Comparison of ENCODE assay signal across 16 cellular contexts in the genomic region with DNA sequence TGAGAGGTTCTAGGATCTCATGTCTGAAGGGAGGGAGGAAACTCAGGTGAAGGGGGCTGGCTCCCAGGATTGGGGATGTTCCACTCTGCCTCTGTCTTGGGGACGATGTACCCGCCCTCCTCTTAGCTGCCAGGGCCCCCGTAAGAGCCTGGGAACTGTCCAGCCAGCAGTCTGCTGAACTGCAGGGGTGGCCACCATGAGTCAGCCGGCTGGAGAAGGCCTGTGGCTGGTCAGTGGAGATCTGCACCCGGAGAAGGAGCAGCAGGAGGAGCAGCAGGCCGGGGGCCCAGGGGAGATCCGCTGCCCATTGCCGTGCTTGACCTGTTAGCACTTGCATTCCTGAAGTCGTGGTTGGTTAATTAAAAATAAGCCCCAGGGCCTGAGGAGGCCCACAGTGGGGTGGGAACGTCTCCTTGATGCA.
DNase-seq lines count a peak whose midpoint lies in the region; ATAC-seq, FAIRE-seq and TF ChIP-seq lines count a peak whose summit lies in the region.
"Had no signal": no experiment of that assay in that cellular context is flagged by ENCODE, and none has a peak within 500 bp of the region (broad histone marks: within the 10 kb centered on the region; RNA-seq: fewer than 3 reads in every experiment).

No MANE protein-coding gene starts in this region.

- no peak for TF ChIP-seq POLR2A in A549 (IDR thresholded peaks at IDR 0.05; ENCODE audit: low read length)

- no peak for DNase-seq in A549 (ENCODE audit: low read depth in 1 of 2, low spot score in 1 of 2)
- DNase-seq in HT1080 (ENCODE audit: low read depth), result peak; percentile 21
- peak; percentile 52 for DNase-seq in choroid plexus epithelial cell (ENCODE audit: low read depth)
- DNase-seq in lung (ENCODE audit: low spot score), result no peak
- DNase-seq in NCI-H510A (lab: John Stamatoyannopoulos, UW), result no peak
- DNase-seq in stimulated activated CD4-positive, alpha-beta T cell treated with anti-CD3 and anti-CD28 coated beads, Interleukin-4, amount 100 ng/mL, for 4 hours, result no peak
- no peak for DNase-seq in NCI-H774 (lab: John Stamatoyannopoulos, UW)
- no peak for DNase-seq in colonic mucosa
- DNase-seq: CD8-positive, alpha-beta T cell; DND-41; erythroblast; Karpas-422; pancreas; RPMI8226 had no signal

- H3K4me3 ChIP-seq in A549 (no peak overlapping the region), choroid plexus epithelial cell (ENCODE audit: low read depth, low read length) (no peak overlapping the region), lung (no peak overlapping the region), colonic mucosa (no peak overlapping the region)
- H3K4me3 ChIP-seq: pancreas, vagina had no signal

- no peaks in the 10 kb centered on the region for H3K27me3 ChIP-seq in lung (ENCODE audit: control insufficient read depth, insufficient read depth)
- H3K27me3 ChIP-seq in colonic mucosa, result no peaks in the 10 kb centered on the region
- H3K27me3 ChIP-seq: vagina had no signal

- CTCF ChIA-PET in A549 (lab: Yijun Ruan, JAX), result interaction anchor here (1.2 to 23.5 kb wide), 3 partner anchors 9 to 24 kb away, joined by 5 to 311 read pairs (median 7); no protein-coding TSS in a partner anchor

- POLR2A ChIA-PET in A549 (lab: Yijun Ruan, JAX), result no interaction called here

- H3K9ac ChIP-seq in colonic mucosa (ENCODE audit: low read depth in 2 of 2, low read length in 2 of 2), result no peak overlapping the region

- no peak for FAIRE-seq in A549 (lab: Jason Lieb, UNC)
- FAIRE-seq: pancreas had no signal

- no peak overlapping the region for H3K4me2 ChIP-seq in A549

- H3K36me3 ChIP-seq in lung (ENCODE audit: control insufficient read depth in 2 of 2, insufficient read depth in 2 of 2, low read length in 2 of 2) (no peaks in the 10 kb centered on the region), colonic mucosa (no peaks in the 10 kb centered on the region)
- H3K36me3 ChIP-seq: pancreas, vagina had no signal

- no peaks in the 10 kb centered on the region for H3K9me3 ChIP-seq in A549
- no peaks in the 10 kb centered on the region for H3K9me3 ChIP-seq in lung (ENCODE audit: control insufficient read depth in 2 of 2, insufficient read depth in 1 of 2, low read length in 1 of 2)
- no peaks in the 10 kb centered on the region for H3K9me3 ChIP-seq in colonic mucosa
- H3K9me3 ChIP-seq: pancreas, vagina had no signal

- intact Hi-C loops in colonic mucosa (cut with DNase I), result loop anchor here (10.0 kb wide), 1 partner anchor 220 kb away; no protein-coding TSS in a partner anchor

- TF ChIP-seq CTCF in A549 (IDR thresholded peaks at IDR 0.05), result no peak
- no peak for TF ChIP-seq CTCF in choroid plexus epithelial cell (conservative IDR thresholded peaks at IDR 0.05; ENCODE audit: low read depth, low read length)
- TF ChIP-seq CTCF in lung (IDR thresholded peaks at IDR 0.05; ENCODE audit: control extremely low read depth, extremely low read depth), result no peak
- no peak for TF ChIP-seq CTCF in colonic mucosa (IDR thresholded peaks at IDR 0.05)

- 38% methylated on average over 8 of the region's 10 CpGs for WGBS in A549 (ENCODE audit: missing lambda C conversion rate)
- WGBS in lung, 2 donors, result 63 to 67% methylated on average over 10 of the region's 10 CpGs

- H3K27ac ChIP-seq in A549, result no peak overlapping the region
- H3K27ac ChIP-seq in lung (ENCODE audit: low read depth in 1 of 2, low read length in 1 of 2), result no peak overlapping the region
- no peak overlapping the region for H3K27ac ChIP-seq in colonic mucosa
- H3K27ac ChIP-seq: pancreas, vagina, VCaP had no signal

- no peaks in the 10 kb centered on the region for H3K4me1 ChIP-seq in A549
- H3K4me1 ChIP-seq in lung (ENCODE audit: control insufficient read depth in 2 of 2, insufficient read depth in 2 of 2, low read length in 2 of 2), result no peaks in the 10 kb centered on the region
- no peaks in the 10 kb centered on the region for H3K4me1 ChIP-seq in colonic mucosa
- H3K4me1 ChIP-seq: vagina had no signal

- no peak for TF ChIP-seq EP300 in A549 (IDR thresholded peaks at IDR 0.05)

- no peak for TF ChIP-seq RAD21 in A549 (conservative IDR thresholded peaks at IDR 0.05 in 1 of 2, IDR thresholded peaks at IDR 0.05 in 1 of 2)

- peak in 1 of 2 experiments; percentile 28; a peak in 2 of 6 replicates for ATAC-seq in A549
- ATAC-seq in lung (ENCODE audit: insufficient read depth, low FRiP score), result peak; percentile 30
- ATAC-seq: CD8-positive, alpha-beta T cell; pancreas had no signal

TF ChIP-seq in A549, 52 proteins besides CTCF, POLR2A, EP300 and RAD21:
- TF ChIP-seq CHD4 (IDR thresholded peaks at IDR 0.05; ENCODE audit: borderline replicate concordance) (no peak), RARB (CRISPR knock-in tag; IDR thresholded peaks at IDR 0.05) (no peak)
- TF ChIP-seq, protein P1, sequence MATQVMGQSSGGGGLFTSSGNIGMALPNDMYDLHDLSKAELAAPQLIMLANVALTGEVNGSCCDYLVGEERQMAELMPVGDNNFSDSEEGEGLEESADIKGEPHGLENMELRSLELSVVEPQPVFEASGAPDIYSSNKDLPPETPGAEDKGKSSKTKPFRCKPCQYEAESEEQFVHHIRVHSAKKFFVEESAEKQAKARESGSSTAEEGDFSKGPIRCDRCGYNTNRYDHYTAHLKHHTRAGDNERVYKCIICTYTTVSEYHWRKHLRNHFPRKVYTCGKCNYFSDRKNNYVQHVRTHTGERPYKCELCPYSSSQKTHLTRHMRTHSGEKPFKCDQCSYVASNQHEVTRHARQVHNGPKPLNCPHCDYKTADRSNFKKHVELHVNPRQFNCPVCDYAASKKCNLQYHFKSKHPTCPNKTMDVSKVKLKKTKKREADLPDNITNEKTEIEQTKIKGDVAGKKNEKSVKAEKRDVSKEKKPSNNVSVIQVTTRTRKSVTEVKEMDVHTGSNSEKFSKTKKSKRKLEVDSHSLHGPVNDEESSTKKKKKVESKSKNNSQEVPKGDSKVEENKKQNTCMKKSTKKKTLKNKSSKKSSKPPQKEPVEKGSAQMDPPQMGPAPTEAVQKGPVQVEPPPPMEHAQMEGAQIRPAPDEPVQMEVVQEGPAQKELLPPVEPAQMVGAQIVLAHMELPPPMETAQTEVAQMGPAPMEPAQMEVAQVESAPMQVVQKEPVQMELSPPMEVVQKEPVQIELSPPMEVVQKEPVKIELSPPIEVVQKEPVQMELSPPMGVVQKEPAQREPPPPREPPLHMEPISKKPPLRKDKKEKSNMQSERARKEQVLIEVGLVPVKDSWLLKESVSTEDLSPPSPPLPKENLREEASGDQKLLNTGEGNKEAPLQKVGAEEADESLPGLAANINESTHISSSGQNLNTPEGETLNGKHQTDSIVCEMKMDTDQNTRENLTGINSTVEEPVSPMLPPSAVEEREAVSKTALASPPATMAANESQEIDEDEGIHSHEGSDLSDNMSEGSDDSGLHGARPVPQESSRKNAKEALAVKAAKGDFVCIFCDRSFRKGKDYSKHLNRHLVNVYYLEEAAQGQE (IDR thresholded peaks at IDR 0.05), result peak; percentile 74

Comparison
In these comparisons a context has a peak if more than half of its experiments do, and no peak if none do; other contexts are left out.
1. DNase-seq: peak in HT1080 (single experiment) and choroid plexus epithelial cell (single experiment); none in A549 (0 of 2), lung (single experiment), NCI-H510A (single experiment), stimulated activated CD4-positive, alpha-beta T cell treated with anti-CD3 and anti-CD28 coated beads, Interleukin-4, amount 100 ng/mL, for 4 hours (0 of 2), NCI-H774 (single experiment) and colonic mucosa (single experiment).